In genomic region chr5:80963966-80964481, GRCh38 we compare ENCODE assay signal across 12 cellular contexts. TPM values are rescaled to one million over a fixed set of nuclear protein-coding genes. Genes with fewer than 3 reads are reported as not detected.
DNase-seq lines count a peak whose midpoint lies in the region; ATAC-seq and TF ChIP-seq lines count a peak whose summit lies in the region.
"Had no signal": no experiment of that assay in that cellular context is flagged by ENCODE, and none has a peak within 500 bp of the region (broad histone marks: within the 10 kb centered on the region; RNA-seq: fewer than 3 reads in every experiment).

No MANE protein-coding gene starts in this region.

- H3K36me3 ChIP-seq in CD8-positive, alpha-beta memory T cell (ENCODE audit: insufficient read depth, low read length) = no peaks in the 10 kb centered on the region
- H3K36me3 ChIP-seq in naive thymus-derived CD4-positive, alpha-beta T cell (ENCODE audit: control insufficient read depth in 2 of 3, insufficient read depth in 3 of 3, low read length in 3 of 3) = no peaks in the 10 kb centered on the region

- POLR2A ChIA-PET in CD8-positive, alpha-beta memory T cell (lab: Charles Lee) = no interaction called here
- POLR2A ChIA-PET in naive thymus-derived CD4-positive, alpha-beta T cell (lab: Charles Lee) = interaction anchor here (0.6 to 1.7 kb wide), 2 partner anchors 43 to 100 kb away, joined by 5 read pairs; no protein-coding TSS in a partner anchor

- CTCF ChIA-PET in CD8-positive, alpha-beta memory T cell (lab: Charles Lee) = interaction anchor here (1.1 kb wide), 1 partner anchor 13 kb away, joined by 3 read pairs; no protein-coding TSS in a partner anchor
- CTCF ChIA-PET in naive thymus-derived CD4-positive, alpha-beta T cell (lab: Charles Lee) = interaction anchor here (0.7 kb wide), 1 partner anchor 234 kb away, joined by 3 read pairs; no protein-coding TSS in a partner anchor
- CTCF ChIA-PET in activated CD8-positive, alpha-beta memory T cell treated with anti-CD3 and anti-CD28 coated beads, Interleukin-2, amount 10 ng/mL, durations not matched to agents 7 days and 5 days (lab: Charles Lee) = interaction anchor here (0.7 kb wide), 1 partner anchor 214 kb away, joined by 3 read pairs; no protein-coding TSS in a partner anchor

- no peak overlapping the region for H3K27ac ChIP-seq in CD8-positive, alpha-beta memory T cell (ENCODE audit: low read depth, low read length)
- peak overlapping the region; percentile 3 for H3K27ac ChIP-seq in naive thymus-derived CD4-positive, alpha-beta T cell (ENCODE audit: low read depth, low read length)

- H3K27me3 ChIP-seq in CD8-positive, alpha-beta memory T cell (ENCODE audit: insufficient read depth, low read length, poor library complexity, severe bottlenecking) = no peaks in the 10 kb centered on the region
- H3K27me3 ChIP-seq in naive thymus-derived CD4-positive, alpha-beta T cell (ENCODE audit: control insufficient read depth in 2 of 2, insufficient read depth in 2 of 2, low read length in 2 of 2) = no peaks in the 10 kb centered on the region

- H3K9me3 ChIP-seq in CD8-positive, alpha-beta memory T cell (ENCODE audit: low read length) = no peaks in the 10 kb centered on the region
- no peaks in the 10 kb centered on the region for H3K9me3 ChIP-seq in naive thymus-derived CD4-positive, alpha-beta T cell (ENCODE audit: control insufficient read depth in 2 of 3, low read length in 3 of 3)

- peaks cover 0 to 10% (median 0%) of the 10 kb centered on the region in 3 donors for H3K36me3 Mint-ChIP-seq in CD8-positive, alpha-beta memory T cell
- H3K36me3 Mint-ChIP-seq in HFFc6 (ENCODE audit: low read depth) = peaks cover 10% of the 10 kb centered on the region
- peaks cover 0 to 9% (median 4%) of the 10 kb centered on the region in 5 donors for H3K36me3 Mint-ChIP-seq in naive thymus-derived CD4-positive, alpha-beta T cell
- peaks cover 8% of the 10 kb centered on the region for H3K36me3 Mint-ChIP-seq in activated CD8-positive, alpha-beta memory T cell treated with anti-CD3 and anti-CD28 coated beads, Interleukin-2, amount 10 ng/mL, durations not matched to agents 7 days and 5 days

- peaks cover 2 to 5% of the 10 kb centered on the region in 2 donors for H3K27me3 Mint-ChIP-seq in CD8-positive, alpha-beta memory T cell
- H3K27me3 Mint-ChIP-seq in HFFc6 (ENCODE audit: insufficient read depth) = peaks cover 9% of the 10 kb centered on the region
- H3K27me3 Mint-ChIP-seq in naive thymus-derived CD4-positive, alpha-beta T cell = peaks cover 0 to 12% (median 5%) of the 10 kb centered on the region in 5 donors
- H3K27me3 Mint-ChIP-seq in activated CD8-positive, alpha-beta memory T cell treated with anti-CD3 and anti-CD28 coated beads, Interleukin-2, amount 10 ng/mL, durations not matched to agents 7 days and 5 days = peaks cover 18% of the 10 kb centered on the region

- no peaks in the 10 kb centered on the region for H3K9me3 Mint-ChIP-seq in CD8-positive, alpha-beta memory T cell
- H3K9me3 Mint-ChIP-seq in HFFc6 = peaks cover 6% of the 10 kb centered on the region; the same call in 1 of the 2 replicates
- peaks cover 0 to 2% (median 0%) of the 10 kb centered on the region in 11 donors for H3K9me3 Mint-ChIP-seq in naive thymus-derived CD4-positive, alpha-beta T cell
- no peaks in the 10 kb centered on the region for H3K9me3 Mint-ChIP-seq in activated CD8-positive, alpha-beta memory T cell treated with anti-CD3 and anti-CD28 coated beads, Interleukin-2, amount 10 ng/mL, durations not matched to agents 7 days and 5 days (ENCODE audit: low read depth)
- H3K9me3 Mint-ChIP-seq: nephron progenitor cell had no signal

- no peak for DNase-seq in CD8-positive, alpha-beta memory T cell
- DNase-seq in HFFc6 (peak; percentile 46), amniotic epithelial cell (ENCODE audit: low read depth) (peak; percentile 57), foreskin melanocyte (no peak)
- DNase-seq in naive thymus-derived CD4-positive, alpha-beta T cell = no peak
- no peak for DNase-seq in activated CD8-positive, alpha-beta memory T cell treated with anti-CD3 and anti-CD28 coated beads, Interleukin-2, amount 10 ng/mL, durations not matched to agents 7 days and 5 days
- DNase-seq: DMS79, MV-4-11, NCI-H510A treated with DMSO at 0.1 percent for 48 hours, nephron progenitor cell, SHP77 had no signal

- no peak for TF ChIP-seq CTCF in HFFc6 (IDR thresholded peaks at IDR 0.05)

- intact Hi-C loops in naive thymus-derived CD4-positive, alpha-beta T cell (cut with micrococcal nuclease) = loop anchor here (5.0 to 10.0 kb wide), 2 partner anchors 128 to 201 kb away; no protein-coding TSS in a partner anchor

- no peak for ATAC-seq in naive thymus-derived CD4-positive, alpha-beta T cell
- ATAC-seq in HG03442 (IDR thresholded peaks at IDR 0.05; ENCODE audit: unreplicated experiment) = no peak
- ATAC-seq in activated CD8-positive, alpha-beta memory T cell treated with anti-CD3 and anti-CD28 coated beads, Interleukin-2, amount 10 ng/mL, durations not matched to agents 7 days and 5 days = no peak

- peaks cover 39% of the 10 kb centered on the region for H3K4me1 ChIP-seq in CD8-positive, alpha-beta memory T cell (ENCODE audit: insufficient read depth, low read length)
- H3K4me1 ChIP-seq in naive thymus-derived CD4-positive, alpha-beta T cell (ENCODE audit: control insufficient read depth in 2 of 2, insufficient read depth in 2 of 2, low read length in 2 of 2) = peaks cover 11 to 18% of the 10 kb centered on the region in 2 donors

- H3K4me1 Mint-ChIP-seq in CD8-positive, alpha-beta memory T cell = peaks cover 47 to 76% (median 75%) of the 10 kb centered on the region in 3 donors
- H3K4me1 Mint-ChIP-seq in HFFc6 (ENCODE audit: low read depth) = peaks cover 80% of the 10 kb centered on the region
- H3K4me1 Mint-ChIP-seq in naive thymus-derived CD4-positive, alpha-beta T cell = peaks cover 35 to 79% (median 67%) of the 10 kb centered on the region in 7 donors
- peaks cover 55% of the 10 kb centered on the region for H3K4me1 Mint-ChIP-seq in activated CD8-positive, alpha-beta memory T cell treated with anti-CD3 and anti-CD28 coated beads, Interleukin-2, amount 10 ng/mL, durations not matched to agents 7 days and 5 days

- H3K4me3 ChIP-seq in CD8-positive, alpha-beta memory T cell (ENCODE audit: low read length) = no peak overlapping the region
- no peak overlapping the region for H3K4me3 ChIP-seq in naive thymus-derived CD4-positive, alpha-beta T cell (ENCODE audit: low read length)

- peak overlapping the region; percentile 14 to 52 (median 42) for H3K4me3 Mint-ChIP-seq in CD8-positive, alpha-beta memory T cell
- peak overlapping the region; percentile 68 for H3K4me3 Mint-ChIP-seq in HFFc6
- peak overlapping the region in 6 of 10 donors; percentile 2 to 87 (median 44) for H3K4me3 Mint-ChIP-seq in naive thymus-derived CD4-positive, alpha-beta T cell
- H3K4me3 Mint-ChIP-seq in activated CD8-positive, alpha-beta memory T cell treated with anti-CD3 and anti-CD28 coated beads, Interleukin-2, amount 10 ng/mL, durations not matched to agents 7 days and 5 days = no peak overlapping the region
- H3K4me3 Mint-ChIP-seq: nephron progenitor cell had no signal

- peak overlapping the region in 3 of 8 donors; percentile 8 to 55 (median 22) for H3K27ac Mint-ChIP-seq in CD8-positive, alpha-beta memory T cell
- peak overlapping the region; percentile 46 for H3K27ac Mint-ChIP-seq in HFFc6
- peak overlapping the region in 5 of 9 donors; percentile 12 to 74 (median 51) for H3K27ac Mint-ChIP-seq in naive thymus-derived CD4-positive, alpha-beta T cell
- no peak overlapping the region for H3K27ac Mint-ChIP-seq in activated CD8-positive, alpha-beta memory T cell treated with anti-CD3 and anti-CD28 coated beads, Interleukin-2, amount 10 ng/mL, durations not matched to agents 7 days and 5 days
- H3K27ac Mint-ChIP-seq: nephron progenitor cell had no signal

RNA-seq across cellular contexts. Expression of gene RASGRF2, which starts 3.9 kb away (rescaled TPM):
- 10 to 100 TPM; 11.1 to 13.5 TPM for total RNA-seq in CD8-positive, alpha-beta memory T cell
- polyA plus RNA-seq in CD8-positive, alpha-beta memory T cell = 13.4 TPM
- total RNA-seq in HFFc6 (2021; fragmentation: NEBNext Ultra II Directional; extraction: Animal tissue kit (Norgen Biotek cat#: 25700)) = under 1 TPM; 0.21 to 0.97 (median 0.69) TPM
- total RNA-seq in naive thymus-derived CD4-positive, alpha-beta T cell = 10 to 100 TPM; 11.2 to 55.2 (median 38.7) TPM
- 10 to 100 TPM in 1 of 2 donors, 1 to 10 TPM in 1; 9.8 to 22.1 TPM for polyA plus RNA-seq in naive thymus-derived CD4-positive, alpha-beta T cell
- 10 to 100 TPM in 1 of 2 experiments, 1 to 10 TPM in 1; 4.8 to 12.3 TPM for total RNA-seq in activated CD8-positive, alpha-beta memory T cell treated with anti-CD3 and anti-CD28 coated beads, Interleukin-2, amount 10 ng/mL, durations not matched to agents 7 days and 5 days

Comparison
In these comparisons a context has a peak if more than half of its experiments do, and no peak if none do; other contexts are left out.
1. DNase-seq: peak in HFFc6 (single experiment) and amniotic epithelial cell (single experiment); none in CD8-positive, alpha-beta memory T cell (0 of 5), naive thymus-derived CD4-positive, alpha-beta T cell (0 of 9), foreskin melanocyte (single experiment) and activated CD8-positive, alpha-beta memory T cell treated with anti-CD3 and anti-CD28 coated beads, Interleukin-2, amount 10 ng/mL, durations not matched to agents 7 days and 5 days (single experiment).